In the genomic region with DNA sequence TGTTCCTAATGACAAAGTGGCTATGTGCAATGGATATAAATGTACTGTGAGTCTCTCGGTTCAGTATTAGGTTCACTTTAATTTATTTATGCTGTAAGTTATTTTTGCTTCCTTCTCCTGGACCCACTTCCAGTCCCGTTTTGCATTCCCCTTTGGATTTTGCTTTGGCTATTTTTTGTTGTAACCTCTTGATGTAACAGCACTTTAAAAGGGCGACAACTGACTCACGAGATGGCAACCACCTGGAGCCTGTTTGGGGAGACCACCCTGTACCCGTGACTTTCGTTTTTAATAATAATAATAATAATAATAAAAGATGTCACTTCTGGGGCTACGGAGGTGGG, we compare ENCODE assay signal across 10 cellular contexts. TPM values are rescaled to one million over a fixed set of nuclear protein-coding genes. Genes with fewer than 3 reads are reported as not detected.
DNase-seq lines count a peak whose midpoint lies in the region; ATAC-seq, FAIRE-seq and TF ChIP-seq lines count a peak whose summit lies in the region.
"Had no signal": no experiment of that assay in that cellular context is flagged by ENCODE, and none has a peak within 500 bp of the region (broad histone marks: within the 10 kb centered on the region; RNA-seq: fewer than 3 reads in every experiment).

No MANE protein-coding gene starts in this region.

- no peak for DNase-seq in left ventricle myocardium inferior
- DNase-seq in Right ventricle myocardium superior = no peak
- DNase-seq in astrocyte (ENCODE audit: low read depth) = no peak
- DNase-seq in HuH-7 (ENCODE audit: low spot score) = no peak
- DNase-seq in effector CD8-positive, alpha-beta T cell (lab: John Stamatoyannopoulos, UW) = no peak
- DNase-seq: NCI-H1048 had no signal

- H3K4me1 ChIP-seq in left ventricle myocardium inferior (peaks cover 64% of the 10 kb centered on the region), astrocyte (ENCODE audit: insufficient read depth, low read length) (peaks cover 31% of the 10 kb centered on the region), mononuclear cell (ENCODE audit: insufficient read depth, low read length) (peaks cover 66% of the 10 kb centered on the region)

- H3K27me3 ChIP-seq in left ventricle myocardium inferior (ENCODE audit: low read depth) (peaks cover 70% of the 10 kb centered on the region), astrocyte (ENCODE audit: insufficient read depth, low read length) (peaks cover 86% of the 10 kb centered on the region), mononuclear cell (ENCODE audit: insufficient read depth, low read length) (peaks cover 66% of the 10 kb centered on the region)

- no peak overlapping the region for H2AFZ ChIP-seq in astrocyte (ENCODE audit: low read depth, low read length)

- no peaks in the 10 kb centered on the region for H3K36me3 ChIP-seq in left ventricle myocardium inferior
- H3K36me3 ChIP-seq in astrocyte (ENCODE audit: insufficient read depth, low read length) = no peaks in the 10 kb centered on the region

- no peaks in the 10 kb centered on the region for H3K9me3 ChIP-seq in left ventricle myocardium inferior (replicated peaks)
- H3K9me3 ChIP-seq in astrocyte (ENCODE audit: insufficient read depth, low read depth, low read length) = no peaks in the 10 kb centered on the region
- H3K9me3 ChIP-seq in mononuclear cell (ENCODE audit: low read depth, low read length) = no peaks in the 10 kb centered on the region

- TF ChIP-seq CTCF in left ventricle myocardium inferior (IDR thresholded peaks at IDR 0.05; ENCODE audit: borderline replicate concordance) = no peak
- TF ChIP-seq CTCF in astrocyte (IDR thresholded peaks at IDR 0.05; ENCODE audit: insufficient read depth, low read depth, low read length) = no peak

- no peak overlapping the region for H3K9ac ChIP-seq in astrocyte (ENCODE audit: low read length)

- FAIRE-seq in astrocyte (lab: Jason Lieb, UNC) = no peak

- intact Hi-C loops in left ventricle myocardium inferior (cut with micrococcal nuclease) = no loop called here
- intact Hi-C loops in Right ventricle myocardium superior (cut with DNase I) = loop anchor here (10.0 kb wide), 1 partner anchor 889 kb away; no protein-coding TSS in a partner anchor

- H3K79me2 ChIP-seq in astrocyte (ENCODE audit: insufficient read depth, low read length) = no peaks in the 10 kb centered on the region

- peak overlapping the region; percentile 61 for H3K4me3 ChIP-seq in left ventricle myocardium inferior
- no peak overlapping the region for H3K4me3 ChIP-seq in astrocyte (ENCODE audit: insufficient read depth, low read depth, low read length)
- peak overlapping the region; percentile 16 for H3K4me3 ChIP-seq in mononuclear cell (ENCODE audit: low read length)

- H3K4me2 ChIP-seq in astrocyte (ENCODE audit: low read length) = peak overlapping the region; percentile 82

- no peaks in the 10 kb centered on the region for H3K36me3 Mint-ChIP-seq in astrocyte (ENCODE audit: low read depth, unreplicated experiment)

- H3K27ac ChIP-seq in left ventricle myocardium inferior (replicated peaks) (no peak overlapping the region), astrocyte (ENCODE audit: low read depth, low read length) (no peak overlapping the region)

- peak overlapping the region; percentile 5 for H3K27ac Mint-ChIP-seq in astrocyte (ENCODE audit: unreplicated experiment)

- H4K20me1 ChIP-seq in astrocyte (ENCODE audit: insufficient read depth, low read length) = no peaks in the 10 kb centered on the region

- H3K4me3 Mint-ChIP-seq in astrocyte (ENCODE audit: unreplicated experiment) = no peak overlapping the region

- peaks cover 72% of the 10 kb centered on the region for H3K27me3 Mint-ChIP-seq in astrocyte (ENCODE audit: low read depth, unreplicated experiment)

- H3K9me3 Mint-ChIP-seq in astrocyte (ENCODE audit: unreplicated experiment) = peaks cover 11% of the 10 kb centered on the region

- ATAC-seq in Right ventricle myocardium superior (ENCODE audit: poor library complexity) (no peak), GM21723 (IDR thresholded peaks at IDR 0.05; ENCODE audit: unreplicated experiment) (no peak), GM18519 (IDR thresholded peaks at IDR 0.05; ENCODE audit: low FRiP score, unreplicated experiment) (no peak)

- H3K4me1 Mint-ChIP-seq in astrocyte (ENCODE audit: low read depth, unreplicated experiment) = no peaks in the 10 kb centered on the region

RNA-seq across cellular contexts. Expression of a gene that starts 5.6 kb away (rescaled TPM):
- total RNA-seq in left ventricle myocardium inferior = not detected
- not detected for total RNA-seq in Right ventricle myocardium superior
- total RNA-seq in astrocyte = not detected in 2 replicates
- total RNA-seq in mononuclear cell = not detected
- total RNA-seq: fibroblast of villous mesenchyme had no signal

RNA-seq across cellular contexts. Expression of a gene that starts 8.9 kb away (rescaled TPM):
- 0.22 TPM for total RNA-seq in left ventricle myocardium inferior
- 0.11 TPM for total RNA-seq in Right ventricle myocardium superior
- total RNA-seq in astrocyte = not detected in 2 replicates
- 1.9 TPM for total RNA-seq in mononuclear cell
- total RNA-seq: fibroblast of villous mesenchyme had no signal
